Comparison of ENCODE assay signal across 8 cellular contexts in genomic region chr12:13255792-13256704, GRCh38.
DNase-seq lines count a peak whose midpoint lies in the region; ATAC-seq and TF ChIP-seq lines count a peak whose summit lies in the region.

No MANE protein-coding gene starts in this region.

- POLR2A ChIA-PET in AG04449 (lab: Yijun Ruan, JAX), result interaction anchor here (0.6 kb wide), 1 partner anchor 754 kb away, joined by 3 read pairs; no protein-coding TSS in a partner anchor

- DNase-seq in AG04449 (ENCODE audit: low read depth, low spot score) (peak; percentile 38), NCI-H2227 treated with DMSO at 0.1 percent for 48 hours (lab: John Stamatoyannopoulos, UW) (peak; percentile 80), iris pigment epithelial cell (ENCODE audit: low read depth) (peak; percentile 90)
- peak; percentile 46 for DNase-seq in central memory CD4-positive, alpha-beta T cell
- peak; percentile 72 for DNase-seq in stimulated activated CD4-positive, alpha-beta T cell treated with anti-CD3 and anti-CD28 coated beads, Interleukin-12 subunit alpha, Interleukin-12 subunit beta, amount 100 ng/mL, for 4 hours

- peak; percentile 93 for ATAC-seq in GM18861 (IDR thresholded peaks at IDR 0.05; ENCODE audit: unreplicated experiment)
- ATAC-seq in HG03139 (IDR thresholded peaks at IDR 0.05; ENCODE audit: unreplicated experiment), result peak; percentile 98
- peak; percentile 95 to 96 for ATAC-seq in activated CD4-positive, CD25-positive, alpha-beta regulatory T cell treated with anti-CD3 and anti-CD28 coated beads, Interleukin-2, amount 50 U/mL, for 24 hours

- CTCF ChIA-PET in AG04449 (lab: Yijun Ruan, JAX), result interaction anchor here (0.6 to 5.0 kb wide), 49 partner anchors 8 to 1053 kb away, joined by 3 to 53 read pairs (median 4); no protein-coding TSS in a partner anchor

- TF ChIP-seq CTCF in AG04449 (IDR thresholded peaks at IDR 0.05; ENCODE audit: insufficient read depth, low read length, missing control alignments), result peak; percentile 100

- peak overlapping the region; percentile 52 for H3K4me3 ChIP-seq in AG04449 (ENCODE audit: low read depth, low read length)

Comparison
In these comparisons a context has a peak if more than half of its experiments do, and no peak if none do; other contexts are left out.
1. Peak in every context shown above with its lines: DNase-seq, ATAC-seq and H3K4me3 ChIP-seq.
2. DNase-seq: peak in every context shown above with its lines; median percentile 90 in iris pigment epithelial cell; 80 in NCI-H2227 treated with DMSO at 0.1 percent for 48 hours; 72 in stimulated activated CD4-positive, alpha-beta T cell treated with anti-CD3 and anti-CD28 coated beads, Interleukin-12 subunit alpha, Interleukin-12 subunit beta, amount 100 ng/mL, for 4 hours; 46 in central memory CD4-positive, alpha-beta T cell; 38 in AG04449.